39 cellular contexts compared by ENCODE assay signal in the genomic region with DNA sequence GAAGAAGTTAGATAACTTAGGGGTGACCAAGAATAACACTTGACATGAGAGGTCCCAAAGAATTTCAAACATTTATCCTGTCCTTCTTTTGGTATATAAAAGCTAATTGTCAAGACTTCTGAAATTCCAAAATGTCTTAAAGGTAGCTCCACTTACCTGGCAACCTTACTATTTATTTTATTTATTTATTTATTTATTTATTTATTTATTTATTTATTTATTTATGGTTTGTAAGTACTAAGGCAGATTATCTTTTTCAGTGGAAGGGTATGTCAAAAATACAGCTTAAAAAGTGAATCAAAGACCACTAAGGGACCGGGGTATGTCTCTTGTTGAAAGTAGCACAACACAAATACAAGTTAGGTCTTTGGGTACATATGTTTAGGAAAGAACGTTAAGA.
"Had no signal": no experiment of that assay in that cellular context is flagged by ENCODE, and none has a peak within 500 bp of the region (broad histone marks: within the 10 kb centered on the region; RNA-seq: fewer than 3 reads in every experiment).

No MANE protein-coding gene starts in this region.

- DNase-seq: activated effector memory CD4-positive, alpha-beta T cell treated with anti-CD3 and anti-CD28 coated beads, Interleukin-2, amount 50 U/mL, for 16 hours; activated effector memory CD4-positive, alpha-beta T cell treated with Interleukin-2 at 50 U/mL for 16 hours; activated gamma-delta T cell; activated gamma-delta T cell treated with Interleukin-2 at 50 U/mL for 16 hours; activated naive CD4-positive, alpha-beta T cell; activated naive CD4-positive, alpha-beta T cell treated with anti-CD3 and anti-CD28 coated beads for 36 hours; activated naive CD4-positive, alpha-beta T cell treated with anti-CD3 and anti-CD28 coated beads, Interleukin-2, amount 10 ng/mL, durations not matched to agents 7 days and 5 days; activated naive CD4-positive, alpha-beta T cell treated with anti-CD3 and anti-CD28 coated beads, Interleukin-2, amount 50 U/mL, for 16 hours; activated naive CD4-positive, alpha-beta T cell treated with Interleukin-2 at 50 U/mL for 16 hours; activated naive CD8-positive, alpha-beta T cell treated with anti-CD3 and anti-CD28 coated beads for 36 hours; activated naive CD8-positive, alpha-beta T cell treated with anti-CD3 and anti-CD28 coated beads, Interleukin-2, amount 10 ng/mL, durations not matched to agents 7 days and 5 days; activated naive CD8-positive, alpha-beta T cell treated with anti-CD3 and anti-CD28 coated beads, Interleukin-2, amount 50 U/mL, for 24 hours; activated T-cell treated with anti-CD3 and anti-CD28 coated beads, Interleukin-2, amount 50 U/mL, for 1 hour; activated T-cell treated with anti-CD3 and anti-CD28 coated beads, Interleukin-2, amount 50 U/mL, for 24 hours; activated T-cell treated with anti-CD3 and anti-CD28 coated beads, Interleukin-2, amount 50 U/mL, for 4 hours; activated T-cell treated with anti-CD3 and anti-CD28 coated beads, Interleukin-2, amount 50 U/mL, for 48 hours; activated T-cell treated with anti-CD3 and anti-CD28 coated beads, Interleukin-2, amount 50 U/mL, for 72 hours; adrenal gland; amniotic stem cell; amygdala; anterior cingulate cortex; aorta; body of pancreas; brain microvascular endothelial cell; caudate nucleus; central memory CD4-positive, alpha-beta T cell; cerebellar nuclear complex had no signal

- H3K4me1 Mint-ChIP-seq: activated naive CD8-positive, alpha-beta T cell treated with anti-CD3 and anti-CD28 coated beads, Interleukin-2, amount 10 ng/mL, durations not matched to agents 7 days and 5 days; brain; central memory CD8-positive, alpha-beta T cell had no signal

- H3K27me3 Mint-ChIP-seq: activated naive CD4-positive, alpha-beta T cell treated with anti-CD3 and anti-CD28 coated beads, Interleukin-2, amount 10 ng/mL, durations not matched to agents 7 days and 5 days; activated naive CD4-positive, alpha-beta T cell treated with anti-CD3 and anti-CD28 coated beads, Interleukin-2, amount 50 U/mL, for 24 hours; activated naive CD8-positive, alpha-beta T cell; activated naive CD8-positive, alpha-beta T cell treated with anti-CD3 and anti-CD28 coated beads for 36 hours; activated naive CD8-positive, alpha-beta T cell treated with anti-CD3 and anti-CD28 coated beads, Interleukin-2, amount 10 ng/mL, durations not matched to agents 7 days and 5 days; activated naive CD8-positive, alpha-beta T cell treated with anti-CD3 and anti-CD28 coated beads, Interleukin-2, amount 50 U/mL, for 24 hours; activated T-cell treated with anti-CD3 and anti-CD28 coated beads, Interleukin-2, amount 50 U/mL, for 24 hours; central memory CD8-positive, alpha-beta T cell had no signal

- H3K27me3 ChIP-seq: adrenal gland, ascending aorta, body of pancreas, brain microvascular endothelial cell, breast epithelium, cardiac muscle cell had no signal

- H3K9me3 Mint-ChIP-seq: activated naive CD4-positive, alpha-beta T cell treated with anti-CD3 and anti-CD28 coated beads for 36 hours; activated naive CD4-positive, alpha-beta T cell treated with anti-CD3 and anti-CD28 coated beads, Interleukin-2, amount 50 U/mL, for 24 hours had no signal

- H3K27ac ChIP-seq: adrenal gland, ascending aorta, body of pancreas, brain microvascular endothelial cell, breast epithelium, cardiac muscle cell had no signal

- H3K27ac Mint-ChIP-seq: activated naive CD4-positive, alpha-beta T cell treated with anti-CD3 and anti-CD28 coated beads for 36 hours; activated naive CD4-positive, alpha-beta T cell treated with anti-CD3 and anti-CD28 coated beads, Interleukin-2, amount 10 ng/mL, durations not matched to agents 7 days and 5 days; activated naive CD4-positive, alpha-beta T cell treated with anti-CD3 and anti-CD28 coated beads, Interleukin-2, amount 50 U/mL, for 24 hours; activated naive CD4-positive, alpha-beta T cell treated with anti-CD3 and anti-CD28 coated beads, Interleukin-2, amount 50 U/mL, for 72 hours; activated naive CD8-positive, alpha-beta T cell; activated naive CD8-positive, alpha-beta T cell treated with anti-CD3 and anti-CD28 coated beads for 36 hours; activated naive CD8-positive, alpha-beta T cell treated with anti-CD3 and anti-CD28 coated beads, Interleukin-2, amount 10 ng/mL, durations not matched to agents 7 days and 5 days; activated naive CD8-positive, alpha-beta T cell treated with anti-CD3 and anti-CD28 coated beads, Interleukin-2, amount 50 U/mL, for 24 hours; activated T-cell treated with anti-CD3 and anti-CD28 coated beads, Interleukin-2, amount 50 U/mL, for 24 hours; activated T-cell treated with anti-CD3 and anti-CD28 coated beads, Interleukin-2, amount 50 U/mL, for 72 hours; activated T-helper 1 cell treated with anti-CD3 and anti-CD28 coated beads, Interleukin-12 subunit alpha, Interleukin-12 subunit beta, Interleukin-2, Interleukin-4 antibody, amounts not matched to agents 30 ng/mL and 10 ng/mL and 1 ng/mL, durations not matched to agents 14 hours and 24 hours and 36 hours; activated T-helper 2 cell treated with anti-CD3 and anti-CD28 coated beads, Interferon-gamma antibody, Interleukin-2, Interleukin-4, amounts not matched to agents 10 μg/mL and 5 μg/mL and 100 μg/mL, durations not matched to agents 14 hours and 24 hours and 36 hours had no signal

- H3K36me3 ChIP-seq: adrenal gland, ascending aorta, brain microvascular endothelial cell, breast epithelium, cardiac muscle cell had no signal

- H3K4me1 ChIP-seq: adrenal gland, ascending aorta, body of pancreas, breast epithelium had no signal

- ATAC-seq: body of pancreas had no signal

- H3K4me3 Mint-ChIP-seq: activated naive CD4-positive, alpha-beta T cell treated with anti-CD3 and anti-CD28 coated beads for 36 hours; activated naive CD4-positive, alpha-beta T cell treated with anti-CD3 and anti-CD28 coated beads, Interleukin-2, amount 10 ng/mL, durations not matched to agents 7 days and 5 days; activated naive CD4-positive, alpha-beta T cell treated with anti-CD3 and anti-CD28 coated beads, Interleukin-2, amount 50 U/mL, for 24 hours; activated naive CD8-positive, alpha-beta T cell; activated naive CD8-positive, alpha-beta T cell treated with anti-CD3 and anti-CD28 coated beads for 36 hours; activated naive CD8-positive, alpha-beta T cell treated with anti-CD3 and anti-CD28 coated beads, Interleukin-2, amount 10 ng/mL, durations not matched to agents 7 days and 5 days; activated naive CD8-positive, alpha-beta T cell treated with anti-CD3 and anti-CD28 coated beads, Interleukin-2, amount 50 U/mL, for 24 hours; activated T-cell treated with anti-CD3 and anti-CD28 coated beads, Interleukin-2, amount 50 U/mL, for 24 hours; activated T-cell treated with anti-CD3 and anti-CD28 coated beads, Interleukin-2, amount 50 U/mL, for 4 hours; activated T-cell treated with anti-CD3 and anti-CD28 coated beads, Interleukin-2, amount 50 U/mL, for 72 hours; activated T-helper 1 cell treated with anti-CD3 and anti-CD28 coated beads, Interleukin-12 subunit alpha, Interleukin-12 subunit beta, Interleukin-2, Interleukin-4 antibody, amounts not matched to agents 30 ng/mL and 10 ng/mL and 1 ng/mL, durations not matched to agents 14 hours and 24 hours and 36 hours; brain; central memory CD8-positive, alpha-beta T cell had no signal

- FAIRE-seq: astrocyte, bronchial epithelial cell had no signal

- H3K9me3 ChIP-seq: ascending aorta, body of pancreas, breast epithelium had no signal

- H3K36me3 Mint-ChIP-seq: activated naive CD4-positive, alpha-beta T cell treated with anti-CD3 and anti-CD28 coated beads, Interleukin-2, amount 10 ng/mL, durations not matched to agents 7 days and 5 days; activated naive CD4-positive, alpha-beta T cell treated with anti-CD3 and anti-CD28 coated beads, Interleukin-2, amount 50 U/mL, for 72 hours; activated naive CD8-positive, alpha-beta T cell; activated naive CD8-positive, alpha-beta T cell treated with anti-CD3 and anti-CD28 coated beads for 36 hours; brain had no signal

- H3K4me3 ChIP-seq: adrenal gland, ascending aorta, body of pancreas, breast epithelium, cardiac muscle cell had no signal
